9 cellular contexts compared by ENCODE assay signal in the genomic region with DNA sequence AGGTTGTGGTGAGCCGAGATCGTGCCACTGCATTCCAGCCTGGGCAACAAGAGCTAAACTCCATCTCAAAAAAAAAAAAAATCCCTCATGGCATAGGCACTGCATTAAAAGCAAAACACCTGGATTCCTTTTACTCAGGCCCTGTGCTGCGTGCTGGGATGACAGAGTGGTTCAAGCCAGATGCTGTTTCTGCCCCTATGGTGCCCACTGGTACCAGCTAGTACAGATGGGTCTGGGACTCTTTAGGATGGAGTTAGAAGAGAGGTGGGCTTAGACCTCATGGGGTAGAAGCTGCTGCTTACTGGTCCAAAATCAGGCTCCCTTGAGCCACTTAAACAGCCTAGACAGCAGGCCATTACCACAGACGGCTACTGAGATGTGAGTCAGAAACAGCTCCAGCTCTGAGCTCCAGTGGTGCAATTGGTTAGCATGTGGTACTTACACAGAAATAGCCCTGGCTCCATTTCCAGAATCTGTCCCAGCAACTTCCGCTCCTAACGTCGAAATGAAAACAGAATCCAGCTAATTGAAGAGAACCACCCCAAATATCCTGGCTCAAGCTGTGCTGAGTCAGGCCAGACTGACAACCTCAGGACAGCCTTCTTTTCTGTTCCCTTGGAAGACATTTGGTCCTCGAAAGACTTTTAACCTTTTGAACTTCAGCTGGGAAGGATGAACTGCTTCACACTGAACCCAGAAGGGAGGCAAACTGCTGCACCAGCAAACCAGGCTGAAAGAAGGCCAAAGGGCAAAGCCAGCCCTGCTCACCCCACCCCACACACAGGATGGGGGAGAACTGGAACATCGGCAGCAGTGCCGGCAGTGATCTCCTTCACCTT. TPM values are rescaled to one million over a fixed set of nuclear protein-coding genes. Genes with fewer than 3 reads are reported as not detected.
DNase-seq lines count a peak whose midpoint lies in the region; ATAC-seq and TF ChIP-seq lines count a peak whose summit lies in the region.
"Had no signal": no experiment of that assay in that cellular context is flagged by ENCODE, and none has a peak within 500 bp of the region (broad histone marks: within the 10 kb centered on the region; RNA-seq: fewer than 3 reads in every experiment).

No MANE protein-coding gene starts in this region.

- H3K4me1 Mint-ChIP-seq in CD4-positive, alpha-beta T cell (ENCODE audit: low read depth), result peaks cover 7% of the 10 kb centered on the region

- CTCF ChIA-PET in CD4-positive, alpha-beta T cell (lab: Charles Lee), result interaction anchor here (0.6 kb wide), 1 partner anchor 825 kb away, joined by 3 read pairs; no protein-coding TSS in a partner anchor

- H3K4me3 ChIP-seq in AG09309 (ENCODE audit: control insufficient read depth, low read depth, low read length) (no peak overlapping the region), osteoblast (ENCODE audit: insufficient read depth, low read length) (no peak overlapping the region)

- no peak overlapping the region for H3K4me3 Mint-ChIP-seq in CD4-positive, alpha-beta T cell

- peak; percentile 93 for DNase-seq in AG09309 (ENCODE audit: low read depth)
- DNase-seq in RPMI7951 (ENCODE audit: low read depth), result peak; percentile 95
- peak; percentile 97 for DNase-seq in fibroblast of peridontal ligament (ENCODE audit: extremely low read depth)
- DNase-seq in osteoblast (ENCODE audit: insufficient read length, low spot score, missing footprints), result peak; percentile 88
- no peak for DNase-seq in NCI-H82 (lab: John Stamatoyannopoulos, UW)
- no peak for DNase-seq in CD4-positive, alpha-beta T cell
- no peak for DNase-seq in NCI-H1436 treated with DMSO at 0.1 percent for 48 hours (lab: John Stamatoyannopoulos, UW)
- no peak for DNase-seq in GM13976 (ENCODE audit: low spot score)
- DNase-seq: NCI-H187 treated with DMSO at 0.1 percent for 48 hours had no signal

- no peak for ATAC-seq in CD4-positive, alpha-beta T cell (ENCODE audit: poor library complexity)

- peaks cover 7% of the 10 kb centered on the region for H4K20me1 ChIP-seq in osteoblast (ENCODE audit: insufficient read depth, low read length)

- no peaks in the 10 kb centered on the region for H3K9me3 Mint-ChIP-seq in CD4-positive, alpha-beta T cell

- peaks cover 36% of the 10 kb centered on the region for H3K36me3 Mint-ChIP-seq in CD4-positive, alpha-beta T cell (ENCODE audit: low read depth)

- H3K4me1 ChIP-seq in osteoblast (ENCODE audit: insufficient read depth, low read length), result peaks cover 16% of the 10 kb centered on the region

- POLR2A ChIA-PET in CD4-positive, alpha-beta T cell (lab: Charles Lee), result no interaction called here

- no peaks in the 10 kb centered on the region for H3K27me3 Mint-ChIP-seq in CD4-positive, alpha-beta T cell

- no peak overlapping the region for H3K27ac Mint-ChIP-seq in CD4-positive, alpha-beta T cell

- H3K79me2 ChIP-seq in osteoblast (ENCODE audit: insufficient read depth, low read length), result peaks cover 9% of the 10 kb centered on the region

- H3K36me3 ChIP-seq in osteoblast (ENCODE audit: insufficient read depth, low read length), result peaks cover 27% of the 10 kb centered on the region

- no peaks in the 10 kb centered on the region for H3K9me3 ChIP-seq in osteoblast (ENCODE audit: low read depth, low read length)
- no peaks in the 10 kb centered on the region for H3K9me3 ChIP-seq in CD4-positive, alpha-beta T cell (ENCODE audit: control insufficient read depth, low read length)

- H2AFZ ChIP-seq in osteoblast (ENCODE audit: low read length), result peak overlapping the region; percentile 33

- peak overlapping the region; percentile 25 for H3K4me2 ChIP-seq in osteoblast (ENCODE audit: insufficient read depth, low read length)

- in situ Hi-C loops in GM13976 (cut with MboI; ENCODE audit: low sequenced_read_pairs, unreplicated experiment), result no loop called here

- H3K27me3 ChIP-seq in osteoblast (ENCODE audit: insufficient read depth, low read length), result no peaks in the 10 kb centered on the region
- no peaks in the 10 kb centered on the region for H3K27me3 ChIP-seq in CD4-positive, alpha-beta T cell (ENCODE audit: control insufficient read depth, insufficient read depth, low read length)

- TF ChIP-seq CTCF in AG09309 (IDR thresholded peaks at IDR 0.05; ENCODE audit: control insufficient read depth, insufficient read depth, low read depth, low read length, missing control alignments), result no peak
- no peak for TF ChIP-seq CTCF in osteoblast (IDR thresholded peaks at IDR 0.05; ENCODE audit: extremely low read depth, low read depth, low read length)
- no peak for TF ChIP-seq CTCF in CD4-positive, alpha-beta T cell (IDR thresholded peaks at IDR 0.05)
- TF ChIP-seq CTCF in GM13976 (IDR thresholded peaks at IDR 0.05; ENCODE audit: borderline replicate concordance, control extremely low read depth, extremely low read depth, insufficient read depth, missing control alignments), result no peak

- H3K27ac ChIP-seq in osteoblast (ENCODE audit: low read depth, low read length), result peak overlapping the region; percentile 63
- H3K27ac ChIP-seq in CD4-positive, alpha-beta T cell (ENCODE audit: low read depth, low read length), result no peak overlapping the region

- intact Hi-C loops in CD4-positive, alpha-beta T cell (cut with DNase I, micrococcal nuclease), result no loop called here

RNA-seq across cellular contexts. Expression of a gene that starts 15.5 kb away (rescaled TPM):
- total RNA-seq in RPMI7951 (2014; rRNA removed; shearing (Covaris generic)), result 213 and 256 TPM in 2 replicates
- 68.4 and 77.2 TPM in 2 replicates for total RNA-seq in osteoblast
- 10 to 100 TPM; 12.3 to 15.5 TPM for total RNA-seq in CD4-positive, alpha-beta T cell

RNA-seq across cellular contexts. Expression of a gene that starts 51.8 kb away (rescaled TPM):
- 387 and 419 TPM in 2 replicates for total RNA-seq in RPMI7951 (2014; rRNA removed; shearing (Covaris generic))
- total RNA-seq in osteoblast, result 236 and 264 TPM in 2 replicates
- total RNA-seq in CD4-positive, alpha-beta T cell, result 10 to 100 TPM; 46.8 to 50.9 TPM

Comparison
In these comparisons a context has a peak if more than half of its experiments do, and no peak if none do; other contexts are left out.
1. DNase-seq: peak in AG09309 (single experiment), RPMI7951 (single experiment), fibroblast of peridontal ligament (single experiment) and osteoblast (single experiment); none in NCI-H82 (single experiment), CD4-positive, alpha-beta T cell (0 of 10), NCI-H1436 treated with DMSO at 0.1 percent for 48 hours (single experiment) and GM13976 (single experiment).